ENCODE assay signal across 10 cellular contexts in the genomic region with DNA sequence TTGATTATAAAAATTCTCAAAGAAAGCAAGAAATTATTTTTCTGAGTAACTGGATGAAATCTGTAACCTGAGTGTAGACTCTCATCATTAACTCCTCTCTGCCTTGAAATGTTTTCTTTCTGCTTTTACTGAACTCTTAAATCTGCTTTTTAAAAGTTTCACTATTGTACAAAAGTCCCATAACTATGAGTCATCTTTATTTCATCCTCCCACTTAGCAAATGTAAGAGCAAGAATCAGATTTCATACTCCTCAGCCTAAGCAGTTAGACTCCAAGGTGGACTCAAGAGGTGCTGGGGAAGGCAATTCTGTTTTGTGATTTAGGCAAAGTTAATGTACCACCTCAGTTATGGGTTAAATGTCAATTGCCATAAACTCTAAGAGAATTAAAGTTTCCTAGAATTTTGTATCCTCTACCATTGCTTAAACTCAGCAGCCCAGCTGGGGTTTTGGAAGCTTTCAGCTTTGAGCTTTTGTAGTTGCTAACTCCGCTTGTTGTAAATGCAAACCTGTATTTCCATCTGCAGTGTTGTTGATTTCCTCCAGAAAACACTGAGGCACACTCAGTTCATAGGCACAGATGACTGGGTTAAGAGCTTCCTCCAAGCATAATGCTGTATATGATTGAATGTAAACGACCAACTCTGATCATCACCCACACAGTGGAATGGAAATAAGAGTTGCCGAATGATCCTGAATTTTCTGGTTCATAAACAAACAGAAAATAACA.
DNase-seq lines count a peak whose midpoint lies in the region; ATAC-seq, FAIRE-seq and TF ChIP-seq lines count a peak whose summit lies in the region.
"Had no signal": no experiment of that assay in that cellular context is flagged by ENCODE, and none has a peak within 500 bp of the region (broad histone marks: within the 10 kb centered on the region; RNA-seq: fewer than 3 reads in every experiment).

No MANE protein-coding gene starts in this region.

- H2AFZ ChIP-seq in endothelial cell of umbilical vein (ENCODE audit: low read depth, low read length) = no peak overlapping the region

- TF ChIP-seq CTCF in endothelial cell of umbilical vein (IDR thresholded peaks at IDR 0.05; ENCODE audit: extremely low read depth in 1 of 2, insufficient read depth in 1 of 2, low read depth in 1 of 2, low read length in 2 of 2) (no peak), body of pancreas (IDR thresholded peaks at IDR 0.05) (no peak)

- WGBS in body of pancreas, 2 donors = 75 to 77% methylated on average over 3 of the region's 3 CpGs

- H3K4me2 ChIP-seq in endothelial cell of umbilical vein (ENCODE audit: insufficient read depth, low read length) = no peak overlapping the region

- H3K36me3 ChIP-seq in endothelial cell of umbilical vein (ENCODE audit: control insufficient read depth in 2 of 2, extremely low read depth in 1 of 2, insufficient read depth in 2 of 2, low read length in 2 of 2) = no peaks in the 10 kb centered on the region
- H3K36me3 ChIP-seq in body of pancreas (replicated peaks in 1 of 2; ENCODE audit: insufficient read depth in 1 of 2, low read depth in 2 of 2) = no peaks in the 10 kb centered on the region

- H3K27ac ChIP-seq in endothelial cell of umbilical vein (ENCODE audit: insufficient read depth, low read depth, low read length) = no peak overlapping the region
- H3K27ac ChIP-seq in body of pancreas = no peak overlapping the region

- H3K27me3 ChIP-seq in endothelial cell of umbilical vein (ENCODE audit: control insufficient read depth in 2 of 2, insufficient read depth in 2 of 2, low read length in 2 of 2) (no peaks in the 10 kb centered on the region), body of pancreas (no peaks in the 10 kb centered on the region)

- ATAC-seq in GM19023 (IDR thresholded peaks at IDR 0.05; ENCODE audit: unreplicated experiment) (peak; percentile 62), HG03280 (IDR thresholded peaks at IDR 0.05; ENCODE audit: unreplicated experiment) (peak; percentile 74), body of pancreas (no peak)

- H3K9ac ChIP-seq in endothelial cell of umbilical vein (replicated peaks; ENCODE audit: extremely low read depth, insufficient read depth, low read length) = no peak overlapping the region

- H3K4me3 ChIP-seq in endothelial cell of umbilical vein (replicated peaks in 1 of 3; ENCODE audit: insufficient read depth in 1 of 3, low read depth in 1 of 3, low read length in 3 of 3) = no peak overlapping the region
- no peak overlapping the region for H3K4me3 ChIP-seq in body of pancreas

- dilution Hi-C loops in endothelial cell of umbilical vein (cut with MboI; ENCODE audit: extremely low pct_ligation_motif_present, low sequenced_read_pairs) = no loop called here

- H3K9me3 ChIP-seq in endothelial cell of umbilical vein (replicated peaks; ENCODE audit: control insufficient read depth, insufficient read depth, low read length) (no peaks in the 10 kb centered on the region), body of pancreas (no peaks in the 10 kb centered on the region)

- no peaks in the 10 kb centered on the region for H3K79me2 ChIP-seq in endothelial cell of umbilical vein (ENCODE audit: control insufficient read depth, insufficient read depth, low read length)

- H4K20me1 ChIP-seq in endothelial cell of umbilical vein (replicated peaks; ENCODE audit: control insufficient read depth, extremely low read depth, insufficient read depth, low read length) = no peaks in the 10 kb centered on the region

- H3K9me1 ChIP-seq in endothelial cell of umbilical vein (replicated peaks; ENCODE audit: control insufficient read depth, extremely low read depth, insufficient read depth, low read length) = no peaks in the 10 kb centered on the region

- peak; percentile 18 for DNase-seq in AG08396 (ENCODE audit: low spot score)
- DNase-seq in endothelial cell of umbilical vein (ENCODE audit: low read depth, low spot score) = no peak
- no peak for DNase-seq in NCI-H187 (lab: John Stamatoyannopoulos, UW)
- DNase-seq in body of pancreas = no peak
- no peak for DNase-seq in anterior cingulate cortex (lab: John Stamatoyannopoulos, UW)
- DNase-seq in KG1 (lab: John Stamatoyannopoulos, UW) = no peak
- DNase-seq: kidney, T-helper 9 cell had no signal

- TF ChIP-seq POLR2A in endothelial cell of umbilical vein (IDR thresholded peaks at IDR 0.05; ENCODE audit: low read depth, low read length) (no peak), body of pancreas (IDR thresholded peaks at IDR 0.05) (no peak)

- CTCF ChIA-PET in endothelial cell of umbilical vein (lab: Charles Lee) = no interaction called here

- H3K4me1 ChIP-seq in endothelial cell of umbilical vein (ENCODE audit: control insufficient read depth, extremely low read depth, insufficient read depth, low read length) = no peaks in the 10 kb centered on the region
- H3K4me1 ChIP-seq in body of pancreas = no peaks in the 10 kb centered on the region

- intact Hi-C loops in endothelial cell of umbilical vein (cut with micrococcal nuclease) = no loop called here
- intact Hi-C loops in body of pancreas (cut with DNase I) = no loop called here

- no TSS peak for BruUV-seq in endothelial cell of umbilical vein (replicated peaks; lab: Mats Ljungman, UMichigan)

- POLR2A ChIA-PET in endothelial cell of umbilical vein (lab: Charles Lee) = no interaction called here

- FAIRE-seq in endothelial cell of umbilical vein (lab: Jason Lieb, UNC) = no peak
- FAIRE-seq: kidney had no signal

TF ChIP-seq in endothelial cell of umbilical vein, 7 proteins besides CTCF, POLR2A, EP300 and RAD21:
- TF ChIP-seq FOS (IDR thresholded peaks at IDR 0.05; ENCODE audit: borderline replicate concordance, insufficient read depth, low read length) = peak; percentile 7
- no peak for TF ChIP-seq EZH2 (IDR thresholded peaks at IDR 0.05; ENCODE audit: borderline replicate concordance, low read depth, low read length, severe bottlenecking)
- TF ChIP-seq, protein P1, sequence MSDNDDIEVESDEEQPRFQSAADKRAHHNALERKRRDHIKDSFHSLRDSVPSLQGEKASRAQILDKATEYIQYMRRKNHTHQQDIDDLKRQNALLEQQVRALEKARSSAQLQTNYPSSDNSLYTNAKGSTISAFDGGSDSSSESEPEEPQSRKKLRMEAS (IDR thresholded peaks at IDR 0.05; ENCODE audit: insufficient read depth, insufficient read length) = no peak
- TF ChIP-seq JUN (IDR thresholded peaks at IDR 0.05; ENCODE audit: borderline replicate concordance, insufficient read depth, insufficient read length, low read depth) = no peak
- TF ChIP-seq POLR2AphosphoS5 (IDR thresholded peaks at IDR 0.05; ENCODE audit: insufficient read depth, low read depth, low read length) = no peak
- no peak for TF ChIP-seq MYC (IDR thresholded peaks at IDR 0.05; ENCODE audit: low read depth, low read length)
